ENCODE assay signal across 1 cellular context in the genomic region with DNA sequence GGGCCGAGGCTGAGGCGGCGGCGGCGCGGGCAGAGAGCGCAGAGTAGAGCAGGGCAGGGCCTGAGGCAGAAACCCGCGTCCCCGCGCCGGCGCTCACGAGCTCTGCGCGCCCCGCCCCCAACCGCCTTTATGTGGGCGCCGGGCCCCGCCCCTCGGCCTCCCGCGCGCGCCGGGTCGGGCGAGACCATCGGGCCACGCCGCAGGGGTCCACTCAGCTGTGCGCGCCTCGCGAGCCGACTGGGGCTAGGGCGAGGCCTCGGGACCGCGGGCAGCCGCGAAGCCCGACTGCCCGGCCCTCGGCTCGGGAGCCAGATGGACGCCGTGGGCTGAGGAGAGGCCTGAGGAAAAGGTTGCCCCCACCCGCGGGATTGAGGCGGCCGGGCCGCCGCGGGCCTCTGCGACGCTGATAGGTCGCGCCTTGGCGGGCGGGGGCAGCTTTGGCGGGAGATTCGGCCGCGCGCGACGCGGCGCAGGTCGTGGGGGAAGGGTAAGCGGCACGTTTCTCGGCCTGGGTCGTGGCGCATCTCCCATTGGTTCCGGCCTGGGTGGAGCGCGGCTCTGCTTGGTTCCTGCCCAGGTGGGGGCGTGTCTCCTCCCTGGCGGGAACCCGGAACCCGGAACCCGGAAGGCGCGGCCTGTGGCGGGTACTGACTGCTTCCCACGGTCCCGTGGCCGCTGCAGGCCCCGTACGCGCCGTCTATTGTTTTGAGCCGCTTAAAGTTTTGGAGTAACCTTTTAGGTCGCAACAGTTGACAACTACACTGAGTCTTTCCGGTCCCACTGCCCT.
TF ChIP-seq lines count a peak whose summit lies in the region.

A gene (minus strand): TSS at position 104 of the 787 bp plus-strand sequence. CDS start 131 bp downstream, outside the sequence.

TF ChIP-seq in K562, 482 proteins besides CTCF, POLR2A, EP300 and RAD21 (continued from another document and continues in another):
- TF ChIP-seq, protein P1, sequence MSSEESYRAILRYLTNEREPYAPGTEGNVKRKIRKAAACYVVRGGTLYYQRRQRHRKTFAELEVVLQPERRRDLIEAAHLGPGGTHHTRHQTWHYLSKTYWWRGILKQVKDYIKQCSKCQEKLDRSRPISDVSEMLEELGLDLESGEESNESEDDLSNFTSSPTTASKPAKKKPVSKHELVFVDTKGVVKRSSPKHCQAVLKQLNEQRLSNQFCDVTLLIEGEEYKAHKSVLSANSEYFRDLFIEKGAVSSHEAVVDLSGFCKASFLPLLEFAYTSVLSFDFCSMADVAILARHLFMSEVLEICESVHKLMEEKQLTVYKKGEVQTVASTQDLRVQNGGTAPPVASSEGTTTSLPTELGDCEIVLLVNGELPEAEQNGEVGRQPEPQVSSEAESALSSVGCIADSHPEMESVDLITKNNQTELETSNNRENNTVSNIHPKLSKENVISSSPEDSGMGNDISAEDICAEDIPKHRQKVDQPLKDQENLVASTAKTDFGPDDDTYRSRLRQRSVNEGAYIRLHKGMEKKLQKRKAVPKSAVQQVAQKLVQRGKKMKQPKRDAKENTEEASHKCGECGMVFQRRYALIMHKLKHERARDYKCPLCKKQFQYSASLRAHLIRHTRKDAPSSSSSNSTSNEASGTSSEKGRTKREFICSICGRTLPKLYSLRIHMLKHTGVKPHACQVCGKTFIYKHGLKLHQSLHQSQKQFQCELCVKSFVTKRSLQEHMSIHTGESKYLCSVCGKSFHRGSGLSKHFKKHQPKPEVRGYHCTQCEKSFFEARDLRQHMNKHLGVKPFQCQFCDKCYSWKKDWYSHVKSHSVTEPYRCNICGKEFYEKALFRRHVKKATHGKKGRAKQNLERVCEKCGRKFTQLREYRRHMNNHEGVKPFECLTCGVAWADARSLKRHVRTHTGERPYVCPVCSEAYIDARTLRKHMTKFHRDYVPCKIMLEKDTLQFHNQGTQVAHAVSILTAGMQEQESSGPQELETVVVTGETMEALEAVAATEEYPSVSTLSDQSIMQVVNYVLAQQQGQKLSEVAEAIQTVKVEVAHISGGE (CRISPR knock-in tag; IDR thresholded peaks at IDR 0.05) = peak in 1 of 3 experiments; percentile 83; a peak in 2 of 6 replicates
- TF ChIP-seq HDAC2 (IDR thresholded peaks at IDR 0.05) = peak; percentile 91; the same call in 1 of the 2 replicates
- TF ChIP-seq MECOM (CRISPR knock-in tag; IDR thresholded peaks at IDR 0.05) = no peak
- no peak for TF ChIP-seq ZNF121 (CRISPR knock-in tag; conservative IDR thresholded peaks at IDR 0.05)
- TF ChIP-seq ZFP36 (IDR thresholded peaks at IDR 0.05; ENCODE audit: low read depth, low read length, partially characterized antibody) = no peak
- peak; percentile 54; the same call in 1 of the 2 replicates for TF ChIP-seq KLF13 (tag; IDR thresholded peaks at IDR 0.05; ENCODE audit: borderline replicate concordance, low read depth)
- no peak for TF ChIP-seq NFE2L1 (tag; IDR thresholded peaks at IDR 0.05; ENCODE audit: borderline replicate concordance, low read depth)
- no peak for TF ChIP-seq ZNF41 (CRISPR knock-in tag; conservative IDR thresholded peaks at IDR 0.05)
- TF ChIP-seq PTBP1 (IDR thresholded peaks at IDR 0.05; ENCODE audit: low read depth, low read length) = no peak
- no peak for TF ChIP-seq BRF1 (IDR thresholded peaks at IDR 0.05; ENCODE audit: borderline replicate concordance, extremely low read depth, insufficient read length)
- TF ChIP-seq ZNF3 (CRISPR knock-in tag; IDR thresholded peaks at IDR 0.05) = no peak
- no peak for TF ChIP-seq RFX1 (IDR thresholded peaks at IDR 0.05)
- peak; percentile 95 for TF ChIP-seq TARDBP (IDR thresholded peaks at IDR 0.05)
- no peak for TF ChIP-seq ZNF140 (CRISPR knock-in tag; IDR thresholded peaks at IDR 0.05)
- no peak for TF ChIP-seq TEAD2 (tag; IDR thresholded peaks at IDR 0.05)
- TF ChIP-seq, protein P2, sequence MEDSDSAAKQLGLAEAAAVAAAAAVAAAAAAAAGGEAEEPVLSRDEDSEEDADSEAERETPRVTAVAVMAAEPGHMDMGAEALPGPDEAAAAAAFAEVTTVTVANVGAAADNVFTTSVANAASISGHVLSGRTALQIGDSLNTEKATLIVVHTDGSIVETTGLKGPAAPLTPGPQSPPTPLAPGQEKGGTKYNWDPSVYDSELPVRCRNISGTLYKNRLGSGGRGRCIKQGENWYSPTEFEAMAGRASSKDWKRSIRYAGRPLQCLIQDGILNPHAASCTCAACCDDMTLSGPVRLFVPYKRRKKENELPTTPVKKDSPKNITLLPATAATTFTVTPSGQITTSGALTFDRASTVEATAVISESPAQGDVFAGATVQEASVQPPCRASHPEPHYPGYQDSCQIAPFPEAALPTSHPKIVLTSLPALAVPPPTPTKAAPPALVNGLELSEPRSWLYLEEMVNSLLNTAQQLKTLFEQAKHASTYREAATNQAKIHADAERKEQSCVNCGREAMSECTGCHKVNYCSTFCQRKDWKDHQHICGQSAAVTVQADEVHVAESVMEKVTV (CRISPR knock-in tag; IDR thresholded peaks at IDR 0.05) = no peak
- TF ChIP-seq ZNF133 (CRISPR knock-in tag; IDR thresholded peaks at IDR 0.05) = no peak
- no peak for TF ChIP-seq ILF3 (IDR thresholded peaks at IDR 0.05; ENCODE audit: borderline replicate concordance)
- TF ChIP-seq SMARCE1 (IDR thresholded peaks at IDR 0.05) = no peak
- peak; percentile 13; the same call in 1 of the 2 replicates for TF ChIP-seq DIDO1 (tag; IDR thresholded peaks at IDR 0.05; ENCODE audit: low read depth)
- peak in 1 of 2 experiments; percentile 54; a peak in 1 of 3 replicates for TF ChIP-seq CBX3 (IDR thresholded peaks at IDR 0.05; ENCODE audit: borderline replicate concordance in 1 of 2, low read length in 2 of 2)
- TF ChIP-seq PHF21A (IDR thresholded peaks at IDR 0.05; ENCODE audit: borderline replicate concordance, low read depth) = peak; percentile 54; the same call in 1 of the 2 replicates
- TF ChIP-seq NR2F6 (CRISPR knock-in tag; IDR thresholded peaks at IDR 0.05) = no peak
- TF ChIP-seq, protein P3, sequence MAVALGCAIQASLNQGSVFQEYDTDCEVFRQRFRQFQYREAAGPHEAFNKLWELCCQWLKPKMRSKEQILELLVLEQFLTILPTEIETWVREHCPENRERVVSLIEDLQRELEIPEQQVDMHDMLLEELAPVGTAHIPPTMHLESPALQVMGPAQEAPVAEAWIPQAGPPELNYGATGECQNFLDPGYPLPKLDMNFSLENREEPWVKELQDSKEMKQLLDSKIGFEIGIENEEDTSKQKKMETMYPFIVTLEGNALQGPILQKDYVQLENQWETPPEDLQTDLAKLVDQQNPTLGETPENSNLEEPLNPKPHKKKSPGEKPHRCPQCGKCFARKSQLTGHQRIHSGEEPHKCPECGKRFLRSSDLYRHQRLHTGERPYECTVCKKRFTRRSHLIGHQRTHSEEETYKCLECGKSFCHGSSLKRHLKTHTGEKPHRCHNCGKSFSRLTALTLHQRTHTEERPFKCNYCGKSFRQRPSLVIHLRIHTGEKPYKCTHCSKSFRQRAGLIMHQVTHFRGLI (CRISPR knock-in tag; IDR thresholded peaks at IDR 0.05) = peak; percentile 33; the same call in 1 of the 2 replicates
- TF ChIP-seq, protein P4, sequence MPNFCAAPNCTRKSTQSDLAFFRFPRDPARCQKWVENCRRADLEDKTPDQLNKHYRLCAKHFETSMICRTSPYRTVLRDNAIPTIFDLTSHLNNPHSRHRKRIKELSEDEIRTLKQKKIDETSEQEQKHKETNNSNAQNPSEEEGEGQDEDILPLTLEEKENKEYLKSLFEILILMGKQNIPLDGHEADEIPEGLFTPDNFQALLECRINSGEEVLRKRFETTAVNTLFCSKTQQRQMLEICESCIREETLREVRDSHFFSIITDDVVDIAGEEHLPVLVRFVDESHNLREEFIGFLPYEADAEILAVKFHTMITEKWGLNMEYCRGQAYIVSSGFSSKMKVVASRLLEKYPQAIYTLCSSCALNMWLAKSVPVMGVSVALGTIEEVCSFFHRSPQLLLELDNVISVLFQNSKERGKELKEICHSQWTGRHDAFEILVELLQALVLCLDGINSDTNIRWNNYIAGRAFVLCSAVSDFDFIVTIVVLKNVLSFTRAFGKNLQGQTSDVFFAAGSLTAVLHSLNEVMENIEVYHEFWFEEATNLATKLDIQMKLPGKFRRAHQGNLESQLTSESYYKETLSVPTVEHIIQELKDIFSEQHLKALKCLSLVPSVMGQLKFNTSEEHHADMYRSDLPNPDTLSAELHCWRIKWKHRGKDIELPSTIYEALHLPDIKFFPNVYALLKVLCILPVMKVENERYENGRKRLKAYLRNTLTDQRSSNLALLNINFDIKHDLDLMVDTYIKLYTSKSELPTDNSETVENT (CRISPR knock-in tag; IDR thresholded peaks at IDR 0.05) = peak; percentile 69
- TF ChIP-seq, protein P5, sequence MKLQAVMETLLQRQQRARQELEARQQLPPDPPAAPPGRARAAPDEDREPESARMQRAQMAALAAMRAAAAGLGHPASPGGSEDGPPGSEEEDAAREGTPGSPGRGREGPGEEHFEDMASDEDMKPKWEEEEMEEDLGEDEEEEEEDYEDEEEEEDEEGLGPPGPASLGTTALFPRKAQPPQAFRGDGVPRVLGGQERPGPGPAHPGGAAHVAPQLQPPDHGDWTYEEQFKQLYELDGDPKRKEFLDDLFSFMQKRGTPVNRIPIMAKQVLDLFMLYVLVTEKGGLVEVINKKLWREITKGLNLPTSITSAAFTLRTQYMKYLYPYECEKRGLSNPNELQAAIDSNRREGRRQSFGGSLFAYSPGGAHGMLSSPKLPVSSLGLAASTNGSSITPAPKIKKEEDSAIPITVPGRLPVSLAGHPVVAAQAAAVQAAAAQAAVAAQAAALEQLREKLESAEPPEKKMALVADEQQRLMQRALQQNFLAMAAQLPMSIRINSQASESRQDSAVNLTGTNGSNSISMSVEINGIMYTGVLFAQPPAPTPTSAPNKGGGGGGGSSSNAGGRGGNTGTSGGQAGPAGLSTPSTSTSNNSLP (IDR thresholded peaks at IDR 0.05; ENCODE audit: borderline replicate concordance, low read depth, low read length) = no peak
- TF ChIP-seq, protein P6, sequence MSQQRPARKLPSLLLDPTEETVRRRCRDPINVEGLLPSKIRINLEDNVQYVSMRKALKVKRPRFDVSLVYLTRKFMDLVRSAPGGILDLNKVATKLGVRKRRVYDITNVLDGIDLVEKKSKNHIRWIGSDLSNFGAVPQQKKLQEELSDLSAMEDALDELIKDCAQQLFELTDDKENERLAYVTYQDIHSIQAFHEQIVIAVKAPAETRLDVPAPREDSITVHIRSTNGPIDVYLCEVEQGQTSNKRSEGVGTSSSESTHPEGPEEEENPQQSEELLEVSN (IDR thresholded peaks at IDR 0.05; ENCODE audit: borderline replicate concordance in 1 of 2, extremely low read depth in 1 of 2, insufficient read depth in 1 of 2, insufficient read length in 1 of 2, low read depth in 1 of 2, low read length in 1 of 2, poor library complexity in 1 of 2, severe bottlenecking in 1 of 2) = peak; percentile 99 to 100
- no peak; the same call in 1 of the 2 replicates for TF ChIP-seq CBFB (CRISPR knock-in tag; IDR thresholded peaks at IDR 0.05)
- TF ChIP-seq, protein P7, sequence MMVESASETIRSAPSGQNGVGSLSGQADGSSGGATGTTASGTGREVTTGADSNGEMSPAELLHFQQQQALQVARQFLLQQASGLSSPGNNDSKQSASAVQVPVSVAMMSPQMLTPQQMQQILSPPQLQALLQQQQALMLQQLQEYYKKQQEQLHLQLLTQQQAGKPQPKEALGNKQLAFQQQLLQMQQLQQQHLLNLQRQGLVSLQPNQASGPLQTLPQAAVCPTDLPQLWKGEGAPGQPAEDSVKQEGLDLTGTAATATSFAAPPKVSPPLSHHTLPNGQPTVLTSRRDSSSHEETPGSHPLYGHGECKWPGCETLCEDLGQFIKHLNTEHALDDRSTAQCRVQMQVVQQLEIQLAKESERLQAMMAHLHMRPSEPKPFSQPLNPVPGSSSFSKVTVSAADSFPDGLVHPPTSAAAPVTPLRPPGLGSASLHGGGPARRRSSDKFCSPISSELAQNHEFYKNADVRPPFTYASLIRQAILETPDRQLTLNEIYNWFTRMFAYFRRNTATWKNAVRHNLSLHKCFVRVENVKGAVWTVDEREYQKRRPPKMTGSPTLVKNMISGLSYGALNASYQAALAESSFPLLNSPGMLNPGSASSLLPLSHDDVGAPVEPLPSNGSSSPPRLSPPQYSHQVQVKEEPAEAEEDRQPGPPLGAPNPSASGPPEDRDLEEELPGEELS (CRISPR knock-in tag; IDR thresholded peaks at IDR 0.05; ENCODE audit: borderline replicate concordance) = 0 out of 2 replicates have a peak, but pooled peaks have one; percentile 23
- TF ChIP-seq, protein P8, sequence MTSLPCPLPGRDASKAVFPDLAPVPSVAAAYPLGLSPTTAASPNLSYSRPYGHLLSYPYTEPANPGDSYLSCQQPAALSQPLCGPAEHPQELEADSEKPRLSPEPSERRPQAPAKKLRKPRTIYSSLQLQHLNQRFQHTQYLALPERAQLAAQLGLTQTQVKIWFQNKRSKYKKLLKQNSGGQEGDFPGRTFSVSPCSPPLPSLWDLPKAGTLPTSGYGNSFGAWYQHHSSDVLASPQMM (CRISPR knock-in tag; IDR thresholded peaks at IDR 0.05) = no peak
- TF ChIP-seq, protein P9, sequence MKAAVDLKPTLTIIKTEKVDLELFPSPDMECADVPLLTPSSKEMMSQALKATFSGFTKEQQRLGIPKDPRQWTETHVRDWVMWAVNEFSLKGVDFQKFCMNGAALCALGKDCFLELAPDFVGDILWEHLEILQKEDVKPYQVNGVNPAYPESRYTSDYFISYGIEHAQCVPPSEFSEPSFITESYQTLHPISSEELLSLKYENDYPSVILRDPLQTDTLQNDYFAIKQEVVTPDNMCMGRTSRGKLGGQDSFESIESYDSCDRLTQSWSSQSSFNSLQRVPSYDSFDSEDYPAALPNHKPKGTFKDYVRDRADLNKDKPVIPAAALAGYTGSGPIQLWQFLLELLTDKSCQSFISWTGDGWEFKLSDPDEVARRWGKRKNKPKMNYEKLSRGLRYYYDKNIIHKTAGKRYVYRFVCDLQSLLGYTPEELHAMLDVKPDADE (conservative IDR thresholded peaks at IDR 0.05; ENCODE audit: control insufficient read depth, low read depth, low read length) = peak; percentile 82
- TF ChIP-seq, protein P10, sequence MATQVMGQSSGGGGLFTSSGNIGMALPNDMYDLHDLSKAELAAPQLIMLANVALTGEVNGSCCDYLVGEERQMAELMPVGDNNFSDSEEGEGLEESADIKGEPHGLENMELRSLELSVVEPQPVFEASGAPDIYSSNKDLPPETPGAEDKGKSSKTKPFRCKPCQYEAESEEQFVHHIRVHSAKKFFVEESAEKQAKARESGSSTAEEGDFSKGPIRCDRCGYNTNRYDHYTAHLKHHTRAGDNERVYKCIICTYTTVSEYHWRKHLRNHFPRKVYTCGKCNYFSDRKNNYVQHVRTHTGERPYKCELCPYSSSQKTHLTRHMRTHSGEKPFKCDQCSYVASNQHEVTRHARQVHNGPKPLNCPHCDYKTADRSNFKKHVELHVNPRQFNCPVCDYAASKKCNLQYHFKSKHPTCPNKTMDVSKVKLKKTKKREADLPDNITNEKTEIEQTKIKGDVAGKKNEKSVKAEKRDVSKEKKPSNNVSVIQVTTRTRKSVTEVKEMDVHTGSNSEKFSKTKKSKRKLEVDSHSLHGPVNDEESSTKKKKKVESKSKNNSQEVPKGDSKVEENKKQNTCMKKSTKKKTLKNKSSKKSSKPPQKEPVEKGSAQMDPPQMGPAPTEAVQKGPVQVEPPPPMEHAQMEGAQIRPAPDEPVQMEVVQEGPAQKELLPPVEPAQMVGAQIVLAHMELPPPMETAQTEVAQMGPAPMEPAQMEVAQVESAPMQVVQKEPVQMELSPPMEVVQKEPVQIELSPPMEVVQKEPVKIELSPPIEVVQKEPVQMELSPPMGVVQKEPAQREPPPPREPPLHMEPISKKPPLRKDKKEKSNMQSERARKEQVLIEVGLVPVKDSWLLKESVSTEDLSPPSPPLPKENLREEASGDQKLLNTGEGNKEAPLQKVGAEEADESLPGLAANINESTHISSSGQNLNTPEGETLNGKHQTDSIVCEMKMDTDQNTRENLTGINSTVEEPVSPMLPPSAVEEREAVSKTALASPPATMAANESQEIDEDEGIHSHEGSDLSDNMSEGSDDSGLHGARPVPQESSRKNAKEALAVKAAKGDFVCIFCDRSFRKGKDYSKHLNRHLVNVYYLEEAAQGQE (CRISPR knock-in tag; IDR thresholded peaks at IDR 0.05; ENCODE audit: low read depth) = peak; percentile 85
- no peak for TF ChIP-seq SMARCA5 (IDR thresholded peaks at IDR 0.05)
- peak; percentile 53 for TF ChIP-seq NR3C1 (CRISPR knock-in tag; IDR thresholded peaks at IDR 0.05)
